Comparison of ENCODE assay signal across 8 cellular contexts in the genomic region with DNA sequence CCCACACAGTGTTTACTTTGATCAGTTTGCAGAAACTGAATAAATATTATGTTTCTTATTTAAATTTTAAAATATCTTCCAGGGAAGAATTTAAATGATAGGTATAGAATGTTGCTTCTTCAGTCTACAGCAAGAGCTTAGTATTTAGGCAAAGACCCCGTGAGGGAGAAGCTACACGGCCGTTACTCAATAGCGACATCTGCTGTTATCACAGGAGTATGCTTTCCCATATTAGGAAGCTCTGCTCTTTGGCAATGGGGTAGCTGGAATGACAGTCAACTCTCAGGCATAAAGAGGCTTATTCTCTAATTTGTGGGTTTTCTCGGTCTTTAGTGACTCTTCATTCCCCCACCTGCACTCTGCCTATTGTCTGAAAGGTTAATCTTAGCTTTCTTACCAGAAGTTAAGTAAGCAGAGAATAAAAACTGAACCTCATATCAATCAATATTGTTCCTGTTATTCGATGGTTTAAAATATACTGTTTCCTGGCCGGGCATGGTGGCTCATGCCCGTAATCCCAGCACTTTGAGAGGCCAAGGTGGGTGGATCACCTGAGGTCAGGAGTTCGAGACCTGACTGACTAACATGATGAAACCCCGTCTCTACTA. TPM values are rescaled to one million over a fixed set of nuclear protein-coding genes. Genes with fewer than 3 reads are reported as not detected.
DNase-seq lines count a peak whose midpoint lies in the region; ATAC-seq, FAIRE-seq and TF ChIP-seq lines count a peak whose summit lies in the region.

No MANE protein-coding gene starts in this region.

- peak; percentile 28 for DNase-seq in D721Med (ENCODE audit: insufficient read length, low spot score)
- DNase-seq in GM20000 (ENCODE audit: low spot score), result peak; percentile 77
- peak; percentile 63 for DNase-seq in LoVo (ENCODE audit: low spot score)
- peak; percentile 67 for DNase-seq in RKO (ENCODE audit: low spot score)
- peak; percentile 38 to 54 (median 44) for DNase-seq in body of pancreas
- peak; percentile 76 for DNase-seq in iPS DF 6.9 (ENCODE audit: low read depth, low spot score)
- DNase-seq in spleen, result no peak
- no peak for DNase-seq in posterior vena cava (ENCODE audit: low spot score)

- ATAC-seq in body of pancreas, result peak; percentile 68

- no peak overlapping the region for H3K27ac ChIP-seq in body of pancreas
- H3K27ac ChIP-seq in iPS DF 6.9 (ENCODE audit: low read length), result no peak overlapping the region
- no peak overlapping the region for H3K27ac ChIP-seq in spleen

- no peak overlapping the region for H3K4me3 ChIP-seq in body of pancreas
- H3K4me3 ChIP-seq in iPS DF 6.9 (ENCODE audit: low read length), result no peak overlapping the region
- H3K4me3 ChIP-seq in spleen, result no peak overlapping the region

- peak; percentile 83 for FAIRE-seq in D721Med (lab: Jason Lieb, UNC)

- TF ChIP-seq POLR2A in body of pancreas (IDR thresholded peaks at IDR 0.05) (no peak), spleen (IDR thresholded peaks at IDR 0.05) (no peak)

- WGBS in body of pancreas, 2 donors, result 23 to 25% methylated on average over 10 of the region's 10 CpGs
- no CpG with 5 or more reads among the region's 10 CpGs for WGBS in iPS DF 6.9 (ENCODE audit: insufficient coverage, insufficient read length)
- WGBS in spleen, 5 donors, result 25 to 32% (median 29%) methylated on average over 10 of the region's 10 CpGs

- intact Hi-C loops in body of pancreas (cut with DNase I) (no loop called here), spleen (cut with DNase I; ENCODE audit: low total_unique reads) (loop anchor here (5.0 to 10.0 kb wide), 3 partner anchors 341 to 561 kb away; no protein-coding TSS in a partner anchor), posterior vena cava (cut with DNase I) (loop anchor here in 1 of 2 donors (10.0 kb wide), 1 partner anchor 561 kb away; no protein-coding TSS in a partner anchor)

- H3K9me3 ChIP-seq in body of pancreas (no peaks in the 10 kb centered on the region), iPS DF 6.9 (ENCODE audit: control insufficient read depth, insufficient read depth, low read length) (no peaks in the 10 kb centered on the region), spleen (no peaks in the 10 kb centered on the region)

- peak; percentile 93 for TF ChIP-seq CTCF in D721Med (IDR thresholded peaks at IDR 0.05; ENCODE audit: insufficient read depth, missing control alignments)
- TF ChIP-seq CTCF in GM20000 (IDR thresholded peaks at IDR 0.05; ENCODE audit: extremely low read depth, missing control alignments), result peak; percentile 69
- peak; percentile 39 to 81 (median 69) for TF ChIP-seq CTCF in body of pancreas (IDR thresholded peaks at IDR 0.05)
- peak in 10 of 11 experiments; percentile 25 to 84 (median 74) for TF ChIP-seq CTCF in spleen (IDR thresholded peaks at IDR 0.05 in 8 of 11, conservative IDR thresholded peaks at IDR 0.05 in 3 of 11)

- no peaks in the 10 kb centered on the region for H3K4me1 ChIP-seq in body of pancreas
- H3K4me1 ChIP-seq in iPS DF 6.9 (ENCODE audit: control insufficient read depth, insufficient read depth, low read length), result no peaks in the 10 kb centered on the region
- peaks cover 0 to 6% (median 0%) of the 10 kb centered on the region in 6 donors for H3K4me1 ChIP-seq in spleen

- no peaks in the 10 kb centered on the region for H3K27me3 ChIP-seq in body of pancreas
- no peaks in the 10 kb centered on the region for H3K27me3 ChIP-seq in iPS DF 6.9 (ENCODE audit: control insufficient read depth, insufficient read depth, low read length)
- no peaks in the 10 kb centered on the region for H3K27me3 ChIP-seq in spleen (replicated peaks in 1 of 7)

- H3K36me3 ChIP-seq in body of pancreas (replicated peaks in 1 of 2; ENCODE audit: insufficient read depth in 1 of 2, low read depth in 2 of 2), result no peaks in the 10 kb centered on the region
- no peaks in the 10 kb centered on the region for H3K36me3 ChIP-seq in iPS DF 6.9 (ENCODE audit: control insufficient read depth, insufficient read depth, low read length)
- H3K36me3 ChIP-seq in spleen, result no peaks in the 10 kb centered on the region

RNA-seq across cellular contexts. Expression of a gene that starts 13.2 kb away (rescaled TPM):
- total RNA-seq in body of pancreas (10 to 100 TPM; 18.4 to 30.7 TPM), spleen (10 to 100 TPM; 23.8 to 49.0 (median 43.4) TPM), posterior vena cava (100 to 1,000 TPM; 206 to 213 TPM)
- 10 to 100 TPM in 1 of 3 donors, 1 to 10 TPM in 2; 6.9 to 12.0 (median 8.3) TPM for polyA plus RNA-seq in spleen

RNA-seq across cellular contexts. Expression of a gene that starts 39.3 kb away (rescaled TPM):
- total RNA-seq in body of pancreas (10 to 100 TPM; 13.5 to 17.9 TPM), spleen (10 to 100 TPM; 18.6 to 41.9 (median 29.4) TPM), posterior vena cava (10 to 100 TPM; 47.7 to 54.4 TPM)
- 1 to 10 TPM; 5.7 to 8.8 (median 6.6) TPM for polyA plus RNA-seq in spleen

Comparison
In these comparisons a context has a peak if more than half of its experiments do, and no peak if none do; other contexts are left out.
1. DNase-seq: peak in D721Med (single experiment), GM20000 (single experiment), LoVo (single experiment), RKO (single experiment), body of pancreas (4 of 4) and iPS DF 6.9 (single experiment); none in spleen (single experiment) and posterior vena cava (single experiment).
2. RNA of a gene that starts 13.2 kb away (total RNA-seq): 206 to 213 TPM in posterior vena cava; 23.8 to 49.0 TPM in spleen and 18.4 to 30.7 TPM in body of pancreas; every median in the first group is over 4 times any median in the second.
3. Peak in every context shown above with its lines, with median percentiles within 50 percentile points of each other: CTCF ChIP-seq.